In genomic region chr12:83313827-83314226, GRCh38 we compare ENCODE assay signal across 18 cellular contexts.
DNase-seq lines count a peak whose midpoint lies in the region; ATAC-seq and TF ChIP-seq lines count a peak whose summit lies in the region.
"Had no signal": no experiment of that assay in that cellular context is flagged by ENCODE, and none has a peak within 500 bp of the region (broad histone marks: within the 10 kb centered on the region; RNA-seq: fewer than 3 reads in every experiment).

No MANE protein-coding gene starts in this region.

- peak overlapping the region; percentile 87 for H3K27ac Mint-ChIP-seq in glutamatergic neuron (ENCODE audit: unreplicated experiment)
- H3K27ac Mint-ChIP-seq: CD4-positive, alpha-beta T cell; CD8-positive, alpha-beta T cell had no signal

- H3K27ac ChIP-seq in neural cell (ENCODE audit: low read length), result peak overlapping the region; percentile 7
- H3K27ac ChIP-seq: BLaER1, C4-2B had no signal

- H3F3A ChIP-seq in neural cell (ENCODE audit: insufficient read depth, low read length, poor library complexity, severe bottlenecking), result no peaks in the 10 kb centered on the region

- peaks cover 20% of the 10 kb centered on the region for H3K4me1 Mint-ChIP-seq in glutamatergic neuron (ENCODE audit: low read depth, unreplicated experiment)

- H3K4me3 Mint-ChIP-seq in glutamatergic neuron (ENCODE audit: unreplicated experiment), result peak overlapping the region; percentile 63
- H3K4me3 Mint-ChIP-seq: CD4-positive, alpha-beta T cell; CD8-positive, alpha-beta T cell had no signal

- H3K36me3 ChIP-seq in neural cell (ENCODE audit: insufficient read depth, low read length), result no peaks in the 10 kb centered on the region
- H3K36me3 ChIP-seq: BE2C, BLaER1 had no signal

- H2AFZ ChIP-seq in neural cell (ENCODE audit: low read depth, low read length), result no peak overlapping the region

- TF ChIP-seq EP300 in neural cell (conservative IDR thresholded peaks at IDR 0.05; ENCODE audit: poor library complexity, severe bottlenecking), result no peak

- ATAC-seq in GM21367 (IDR thresholded peaks at IDR 0.05; ENCODE audit: unreplicated experiment), result no peak
- ATAC-seq in GM18868 (IDR thresholded peaks at IDR 0.05; ENCODE audit: unreplicated experiment), result no peak
- ATAC-seq: CD8-positive, alpha-beta T cell had no signal

- no peaks in the 10 kb centered on the region for H3K9me3 ChIP-seq in neural cell (ENCODE audit: low read length)
- H3K9me3 ChIP-seq: BE2C, BLaER1, Caco-2 had no signal

- no peak for TF ChIP-seq RAD21 in neural cell (conservative IDR thresholded peaks at IDR 0.05)

- no peak overlapping the region for H3K4me3 ChIP-seq in neural cell (ENCODE audit: low read length)
- H3K4me3 ChIP-seq: BLaER1 had no signal

- peaks cover 7% of the 10 kb centered on the region for H3K27me3 Mint-ChIP-seq in glutamatergic neuron (ENCODE audit: unreplicated experiment)
- H3K27me3 Mint-ChIP-seq: CD4-positive, alpha-beta T cell had no signal

- TF ChIP-seq CTCF in glutamatergic neuron (IDR thresholded peaks at IDR 0.05; ENCODE audit: partially characterized antibody, unreplicated experiment) (no peak), neural cell (IDR thresholded peaks at IDR 0.05; ENCODE audit: poor library complexity, severe bottlenecking) (no peak)

- no peaks in the 10 kb centered on the region for H3K36me3 Mint-ChIP-seq in glutamatergic neuron (ENCODE audit: unreplicated experiment)
- H3K36me3 Mint-ChIP-seq: CD8-positive, alpha-beta T cell had no signal

- H3K79me2 ChIP-seq in neural cell (replicated peaks; ENCODE audit: insufficient read depth, low read length), result no peaks in the 10 kb centered on the region

- no peaks in the 10 kb centered on the region for H3K9me3 Mint-ChIP-seq in glutamatergic neuron (ENCODE audit: unreplicated experiment)
- H3K9me3 Mint-ChIP-seq: CD4-positive, alpha-beta T cell; CD8-positive, alpha-beta T cell had no signal

- H3K4me2 ChIP-seq in neural cell (ENCODE audit: low read length), result no peak overlapping the region
- H3K4me2 ChIP-seq: BLaER1 had no signal

- DNase-seq in OCI-M1 (lab: John Stamatoyannopoulos, UW) (peak; percentile 64), SK-N-DZ (ENCODE audit: low spot score) (peak; percentile 80), glutamatergic neuron (no peak)
- no peak for DNase-seq in effector CD8-positive, alpha-beta T cell (lab: John Stamatoyannopoulos, UW)
- DNase-seq: 8988T; ACHN; BE2C; Caco-2; Calu3; CD4-positive, alpha-beta T cell; CD8-positive, alpha-beta T cell; DMS79 treated with DMSO at 0.1 percent for 48 hours; GF-D8 had no signal

- H3K9ac ChIP-seq in neural cell (ENCODE audit: low read length), result no peak overlapping the region
- H3K9ac ChIP-seq: BLaER1 had no signal

- H4K20me1 ChIP-seq in neural cell (ENCODE audit: insufficient read depth), result no peaks in the 10 kb centered on the region
- H4K20me1 ChIP-seq: BLaER1 had no signal

- H3K9me2 ChIP-seq in neural cell (ENCODE audit: insufficient read depth, low read length), result no peaks in the 10 kb centered on the region

- H3K27me3 ChIP-seq in neural cell (ENCODE audit: insufficient read depth, low read depth, low read length), result no peaks in the 10 kb centered on the region
- H3K27me3 ChIP-seq: BE2C, BLaER1 had no signal

TF ChIP-seq in neural cell, 6 proteins besides CTCF, POLR2A, EP300 and RAD21:
- no peak for TF ChIP-seq MXI1 (conservative IDR thresholded peaks at IDR 0.05; ENCODE audit: poor library complexity, severe bottlenecking)
- no peak for TF ChIP-seq EZH2 (IDR thresholded peaks at IDR 0.05; ENCODE audit: borderline replicate concordance, insufficient read depth, low read length, poor library complexity, severe bottlenecking)
- no peak for TF ChIP-seq REST (IDR thresholded peaks at IDR 0.05; ENCODE audit: borderline replicate concordance)
- no peak for TF ChIP-seq TAF1 (IDR thresholded peaks at IDR 0.05; ENCODE audit: low read depth)
- TF ChIP-seq POLR2AphosphoS5 (IDR thresholded peaks at IDR 0.05), result no peak
- TF ChIP-seq SMC3 (conservative IDR thresholded peaks at IDR 0.05; ENCODE audit: poor library complexity), result no peak

Comparison
In these comparisons a context has a peak if more than half of its experiments do, and no peak if none do; other contexts are left out.
1. DNase-seq: peak in OCI-M1 (single experiment) and SK-N-DZ (single experiment); none in glutamatergic neuron (single experiment) and effector CD8-positive, alpha-beta T cell (single experiment).